1 cellular context compared by ENCODE assay signal in genomic region chr1:10835423-10836421, GRCh38.
TF ChIP-seq lines count a peak whose summit lies in the region.

No MANE protein-coding gene starts in this region.

TF ChIP-seq in K562, 482 proteins besides CTCF, POLR2A, EP300 and RAD21 (continued from another document and continues in another):
- no peak for TF ChIP-seq ZNF512 (tag; IDR thresholded peaks at IDR 0.05)
- TF ChIP-seq PHF8 (IDR thresholded peaks at IDR 0.05; ENCODE audit: borderline replicate concordance, low read length), result no peak
- TF ChIP-seq CTBP1 (IDR thresholded peaks at IDR 0.05; ENCODE audit: borderline replicate concordance), result 0 out of 2 replicates have a peak, but pooled peaks have one; percentile 16
- no peak for TF ChIP-seq PTBP1 (IDR thresholded peaks at IDR 0.05; ENCODE audit: low read depth, low read length)
- TF ChIP-seq ZNF408 (CRISPR knock-in tag; IDR thresholded peaks at IDR 0.05; ENCODE audit: low read depth), result no peak
- TF ChIP-seq CTCFL (IDR thresholded peaks at IDR 0.05; ENCODE audit: borderline replicate concordance, insufficient read depth, low read depth, low read length, poor library complexity, severe bottlenecking), result peak; percentile 58
- no peak for TF ChIP-seq KLF13 (tag; IDR thresholded peaks at IDR 0.05; ENCODE audit: borderline replicate concordance, low read depth)
- peak; percentile 70 for TF ChIP-seq VEZF1 (CRISPR knock-in tag; IDR thresholded peaks at IDR 0.05)
- TF ChIP-seq SETDB1 (IDR thresholded peaks at IDR 0.05; ENCODE audit: low read length), result no peak
- no peak for TF ChIP-seq GABPA (tag; conservative IDR thresholded peaks at IDR 0.05; ENCODE audit: low read depth)
- TF ChIP-seq ZNF551 (CRISPR knock-in tag; IDR thresholded peaks at IDR 0.05), result no peak
- no peak for TF ChIP-seq SNIP1 (IDR thresholded peaks at IDR 0.05; ENCODE audit: low read depth)
- TF ChIP-seq EGR1 (conservative IDR thresholded peaks at IDR 0.05), result peak; percentile 94
- no peak for TF ChIP-seq TSC22D4 (tag; IDR thresholded peaks at IDR 0.05)
- TF ChIP-seq IFI16 (CRISPR knock-in tag; IDR thresholded peaks at IDR 0.05), result no peak
- peak; percentile 91 for TF ChIP-seq PHF21A (IDR thresholded peaks at IDR 0.05; ENCODE audit: borderline replicate concordance, low read depth)
- TF ChIP-seq ZNF592 (IDR thresholded peaks at IDR 0.05), result no peak
- peak; percentile 36 for TF ChIP-seq SP2 (IDR thresholded peaks at IDR 0.05; ENCODE audit: extremely low read depth, low read depth, low read length, poor library complexity, severe bottlenecking)
- no peak for TF ChIP-seq HINFP (tag; conservative IDR thresholded peaks at IDR 0.05; ENCODE audit: low read depth)
- peak; percentile 32; the same call in 1 of the 2 replicates for TF ChIP-seq PKNOX1 (IDR thresholded peaks at IDR 0.05)
- TF ChIP-seq KDM1A (IDR thresholded peaks at IDR 0.05), result peak; percentile 46 to 68; a peak in 2 of 4 replicates
- TF ChIP-seq SMARCA5 (IDR thresholded peaks at IDR 0.05), result no peak
- TF ChIP-seq TRIM25 (IDR thresholded peaks at IDR 0.05; ENCODE audit: borderline replicate concordance), result no peak
- TF ChIP-seq TBP (optimal IDR thresholded peaks at IDR 0.05; ENCODE audit: low read depth, low read length), result no peak
- TF ChIP-seq ZBTB7A (IDR thresholded peaks at IDR 0.05; ENCODE audit: borderline replicate concordance, control insufficient read depth, low read depth, low read length), result no peak
- peak in 1 of 2 experiments; percentile 82 for TF ChIP-seq E2F6 (IDR thresholded peaks at IDR 0.05; ENCODE audit: borderline replicate concordance in 1 of 2, extremely low read depth in 1 of 2, insufficient read depth in 1 of 2, insufficient read length in 1 of 2, low read depth in 1 of 2, low read length in 1 of 2, poor library complexity in 1 of 2, severe bottlenecking in 1 of 2)
- TF ChIP-seq TSHZ1 (CRISPR knock-in tag; IDR thresholded peaks at IDR 0.05), result no peak
- no peak for TF ChIP-seq TCF7L2 (IDR thresholded peaks at IDR 0.05; ENCODE audit: low read depth, low read length)
- TF ChIP-seq HSF4 (CRISPR knock-in tag; IDR thresholded peaks at IDR 0.05; ENCODE audit: borderline replicate concordance), result no peak
- TF ChIP-seq ZNF124 (CRISPR knock-in tag; IDR thresholded peaks at IDR 0.05), result no peak
- 0 out of 2 replicates have a peak, but pooled peaks have one; percentile 12 for TF ChIP-seq HCFC1 (IDR thresholded peaks at IDR 0.05; ENCODE audit: low read depth, low read length)
- peak in 1 of 2 experiments; percentile 59; a peak in 1 of 4 replicates for TF ChIP-seq SRF (CRISPR knock-in tag; IDR thresholded peaks at IDR 0.05)
- TF ChIP-seq ELK3 (CRISPR knock-in tag; IDR thresholded peaks at IDR 0.05), result no peak
- no peak for TF ChIP-seq ZNF24 (IDR thresholded peaks at IDR 0.05)
- TF ChIP-seq CBFA2T2 (conservative IDR thresholded peaks at IDR 0.05), result 0 out of 2 replicates have a peak, but pooled peaks have one; percentile 4
- TF ChIP-seq RB1 (IDR thresholded peaks at IDR 0.05; ENCODE audit: low read depth), result peak; percentile 37; the same call in 1 of the 2 replicates
- no peak for TF ChIP-seq KAT7 (CRISPR knock-in tag; IDR thresholded peaks at IDR 0.05; ENCODE audit: borderline replicate concordance)
- TF ChIP-seq MAZ (CRISPR knock-in tag; conservative IDR thresholded peaks at IDR 0.05 in 1 of 2, IDR thresholded peaks at IDR 0.05 in 1 of 2), result peak in 1 of 2 experiments; percentile 80; a peak in 2 of 4 replicates
